In genomic region chr1:119647228-119647733, GRCh38 we compare ENCODE assay signal across 8 cellular contexts. TPM values are rescaled to one million over a fixed set of nuclear protein-coding genes. Genes with fewer than 3 reads are reported as not detected.
A peak's percentile ranks its signal among the peaks of the same experiment; 100 is the strongest.
DNase-seq lines count a peak whose midpoint lies in the region; ATAC-seq and TF ChIP-seq lines count a peak whose summit lies in the region.

No MANE protein-coding gene starts in this region.

- H3K4me1 ChIP-seq in BE2C (no peaks in the 10 kb centered on the region), lower lobe of right lung (peaks cover 17% of the 10 kb centered on the region), upper lobe of left lung (peaks cover 8 to 19% (median 16%) of the 10 kb centered on the region in 4 donors)

- no peak for TF ChIP-seq EP300 in upper lobe of left lung (IDR thresholded peaks at IDR 0.05)

- DNase-seq in BE2C (no peak), brain microvascular endothelial cell (no peak), lower lobe of right lung (peak; percentile 50), upper lobe of left lung (peak; percentile 32 to 38), NCI-H345 (lab: John Stamatoyannopoulos, UW) (no peak)
- no peak for DNase-seq in stimulated activated CD8-positive, alpha-beta memory T cell treated with anti-CD3 and anti-CD28 coated beads, Interleukin-4, amount 100 ng/mL, for 48 hours

- intact Hi-C loops in lower lobe of right lung (cut with DNase I), result no loop called here

- H3K27me3 ChIP-seq in BE2C (peaks cover 26% of the 10 kb centered on the region), brain microvascular endothelial cell (replicated peaks) (no peaks in the 10 kb centered on the region), lower lobe of right lung (ENCODE audit: low read depth) (no peaks in the 10 kb centered on the region), upper lobe of left lung (no peaks in the 10 kb centered on the region)

- ATAC-seq in HG03159 (IDR thresholded peaks at IDR 0.05; ENCODE audit: unreplicated experiment) (peak; percentile 10), lower lobe of right lung (peak; percentile 5 to 23), upper lobe of left lung (ENCODE audit: low FRiP score in 2 of 2) (peak; percentile 18 to 32), GM21381 (IDR thresholded peaks at IDR 0.05; ENCODE audit: unreplicated experiment) (no peak)

- TF ChIP-seq POLR2A in upper lobe of left lung (IDR thresholded peaks at IDR 0.05), result no peak

- H3K36me3 ChIP-seq in BE2C (no peaks in the 10 kb centered on the region), brain microvascular endothelial cell (replicated peaks) (no peaks in the 10 kb centered on the region), lower lobe of right lung (no peaks in the 10 kb centered on the region), upper lobe of left lung (no peaks in the 10 kb centered on the region)

- in situ Hi-C loops in brain microvascular endothelial cell (cut with HindIII; ENCODE audit: low pct_ligation_motif_present, low sequenced_read_pairs), result no loop called here

- peak overlapping the region; percentile 81 for H3K27ac ChIP-seq in brain microvascular endothelial cell
- H3K27ac ChIP-seq in lower lobe of right lung, result peak overlapping the region; percentile 87
- H3K27ac ChIP-seq in upper lobe of left lung, result peak overlapping the region; percentile 86 to 94 (median 91)

- H3K9me3 ChIP-seq in BE2C (no peaks in the 10 kb centered on the region), lower lobe of right lung (no peaks in the 10 kb centered on the region), upper lobe of left lung (no peaks in the 10 kb centered on the region)

- H3K4me3 ChIP-seq in BE2C (ENCODE audit: low read depth, low read length), result peak overlapping the region; percentile 91
- peak overlapping the region; percentile 89 for H3K4me3 ChIP-seq in brain microvascular endothelial cell (ENCODE audit: low read depth, low read length)
- peak overlapping the region; percentile 89 for H3K4me3 ChIP-seq in lower lobe of right lung
- peak overlapping the region; percentile 67 to 97 (median 82) for H3K4me3 ChIP-seq in upper lobe of left lung

- WGBS in upper lobe of left lung, 2 donors, result 5 to 10% methylated on average over 18 of the region's 18 CpGs

- TF ChIP-seq CTCF in BE2C (IDR thresholded peaks at IDR 0.05; ENCODE audit: low read depth, low read length) (no peak), brain microvascular endothelial cell (IDR thresholded peaks at IDR 0.05; ENCODE audit: low read depth, low read length, missing control alignments) (no peak), lower lobe of right lung (IDR thresholded peaks at IDR 0.05) (no peak), upper lobe of left lung (IDR thresholded peaks at IDR 0.05) (peak in 1 of 6 experiments; percentile 10)

RNA-seq across cellular contexts. Expression of gene ZNF697, which starts 0.8 kb away (rescaled TPM):
- polyA plus RNA-seq in BE2C (2012; ENCODE audit: insufficient read depth, insufficient read length, low read depth), result 6.4 TPM
- 8.7 TPM for total RNA-seq in lower lobe of right lung
- total RNA-seq in upper lobe of left lung, result 10 to 100 TPM in 1 of 6 donors, 1 to 10 TPM in 5; 4.4 to 10.3 (median 8.0) TPM

Comparison
In these comparisons a context has a peak if more than half of its experiments do, and no peak if none do; other contexts are left out.
1. DNase-seq: peak in lower lobe of right lung (single experiment) and upper lobe of left lung (2 of 2); none in BE2C (single experiment), brain microvascular endothelial cell (single experiment), NCI-H345 (single experiment) and stimulated activated CD8-positive, alpha-beta memory T cell treated with anti-CD3 and anti-CD28 coated beads, Interleukin-4, amount 100 ng/mL, for 48 hours (single experiment).
2. Peak in every context shown above with its lines, with median percentiles within 50 percentile points of each other: H3K4me3 ChIP-seq and H3K27ac ChIP-seq.